In the genomic region with DNA sequence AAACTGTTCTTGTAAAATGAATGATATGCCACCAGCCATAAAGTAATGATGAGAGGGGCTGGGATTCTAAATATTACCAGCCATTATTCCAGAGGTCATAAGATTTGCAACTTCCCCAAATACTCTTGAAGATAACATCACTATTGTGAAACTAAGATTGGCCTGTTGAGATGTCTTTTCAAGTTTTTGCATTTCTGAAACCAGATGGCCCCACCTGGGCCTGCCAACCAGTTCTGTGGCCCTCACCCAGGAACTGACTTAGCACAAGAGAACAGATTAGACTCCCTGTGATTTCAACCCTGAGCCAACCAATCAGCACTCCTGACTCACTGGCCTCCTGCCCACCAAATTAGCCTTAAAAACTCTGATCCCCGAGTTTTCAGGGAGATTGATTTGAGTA, we compare ENCODE assay signal across 25 cellular contexts.
"Had no signal": no experiment of that assay in that cellular context is flagged by ENCODE, and none has a peak within 500 bp of the region (broad histone marks: within the 10 kb centered on the region; RNA-seq: fewer than 3 reads in every experiment).

No MANE protein-coding gene starts in this region.

- H3K4me2 ChIP-seq: hepatocyte had no signal

- H3K27ac ChIP-seq: brain microvascular endothelial cell, coronary artery, dorsolateral prefrontal cortex, gastrocnemius medialis, hepatocyte, ovary, right lobe of liver, testis, transverse colon, WERI-Rb-1 had no signal

- H3K36me3 Mint-ChIP-seq: activated CD4-positive, alpha-beta memory T cell treated with anti-CD3 and anti-CD28 coated beads for 36 hours; activated naive CD4-positive, alpha-beta T cell treated with anti-CD3 and anti-CD28 coated beads, Interleukin-2, amount 10 ng/mL, durations not matched to agents 7 days and 5 days; activated naive CD8-positive, alpha-beta T cell treated with anti-CD3 and anti-CD28 coated beads, Interleukin-2, amount 10 ng/mL, durations not matched to agents 7 days and 5 days had no signal

- H3K27me3 Mint-ChIP-seq: activated naive CD4-positive, alpha-beta T cell treated with anti-CD3 and anti-CD28 coated beads, Interleukin-2, amount 10 ng/mL, durations not matched to agents 7 days and 5 days had no signal

- H3K79me2 ChIP-seq: hepatocyte had no signal

- H2AFZ ChIP-seq: hepatocyte had no signal

- H3K9me3 Mint-ChIP-seq: activated CD4-positive, alpha-beta T cell treated with anti-CD3 and anti-CD28 coated beads, Interleukin-2, amount 10 ng/mL, durations not matched to agents 24 days and 14 days; activated naive CD4-positive, alpha-beta T cell treated with anti-CD3 and anti-CD28 coated beads, Interleukin-2, amount 10 ng/mL, durations not matched to agents 7 days and 5 days; activated naive CD8-positive, alpha-beta T cell treated with anti-CD3 and anti-CD28 coated beads, Interleukin-2, amount 10 ng/mL, durations not matched to agents 7 days and 5 days; activated T-helper 1 cell treated with anti-CD3 and anti-CD28 coated beads, Interleukin-12 subunit alpha, Interleukin-12 subunit beta, Interleukin-2, Interleukin-4 antibody, amounts not matched to agents 30 ng/mL and 10 ng/mL and 1 ng/mL, durations not matched to agents 14 hours and 24 hours and 36 hours had no signal

- H3K4me3 ChIP-seq: coronary artery, dorsolateral prefrontal cortex, gastrocnemius medialis, hepatocyte, ovary, right lobe of liver, testis, transverse colon had no signal

- H3K4me3 Mint-ChIP-seq: activated CD4-positive, alpha-beta memory T cell treated with anti-CD3 and anti-CD28 coated beads for 36 hours; activated CD4-positive, alpha-beta T cell treated with anti-CD3 and anti-CD28 coated beads, Interleukin-2, amount 10 ng/mL, durations not matched to agents 24 days and 14 days; activated naive CD4-positive, alpha-beta T cell treated with anti-CD3 and anti-CD28 coated beads, Interleukin-2, amount 10 ng/mL, durations not matched to agents 7 days and 5 days; activated naive CD8-positive, alpha-beta T cell treated with anti-CD3 and anti-CD28 coated beads, Interleukin-2, amount 10 ng/mL, durations not matched to agents 7 days and 5 days; activated T-helper 1 cell treated with anti-CD3 and anti-CD28 coated beads, Interleukin-12 subunit alpha, Interleukin-12 subunit beta, Interleukin-2, Interleukin-4 antibody, amounts not matched to agents 30 ng/mL and 10 ng/mL and 1 ng/mL, durations not matched to agents 14 hours and 24 hours and 36 hours had no signal

- DNase-seq: activated CD4-positive, alpha-beta memory T cell treated with anti-CD3 and anti-CD28 coated beads for 36 hours; activated CD4-positive, alpha-beta T cell treated with anti-CD3 and anti-CD28 coated beads, Interleukin-2, amount 10 ng/mL, durations not matched to agents 24 days and 14 days; activated CD4-positive, CD25-positive, alpha-beta regulatory T cell treated with anti-CD3 and anti-CD28 coated beads, Interleukin-2, amount 50 U/mL, for 72 hours; activated CD8-positive, alpha-beta memory T cell treated with anti-CD3 and anti-CD28 coated beads, Interleukin-2, amount 50 U/mL, for 4 hours; activated gamma-delta T cell; activated naive CD4-positive, alpha-beta T cell treated with anti-CD3 and anti-CD28 coated beads, Interleukin-2, amount 10 ng/mL, durations not matched to agents 7 days and 5 days; activated naive CD8-positive, alpha-beta T cell treated with anti-CD3 and anti-CD28 coated beads, Interleukin-2, amount 10 ng/mL, durations not matched to agents 7 days and 5 days; activated T-cell treated with anti-CD3 and anti-CD28 coated beads, Interleukin-2, amount 50 U/mL, for 1 hour; brain microvascular endothelial cell; dorsolateral prefrontal cortex; effector memory CD4-positive, alpha-beta T cell; gastrocnemius medialis; left cardiac atrium; left ventricle myocardium superior; ovary; right lobe of liver; stimulated activated CD4-positive, alpha-beta T cell treated with anti-CD3 and anti-CD28 coated beads, Interleukin-4, amount 100 ng/mL, for 1 hour; stimulated activated naive CD8-positive, alpha-beta T cell treated with anti-CD3 and anti-CD28 coated beads, Interleukin-15, Interleukin-2, amounts not matched to agents 100 U/mL and 50 U/mL, for 24 hours; testis; transverse colon; WERI-Rb-1 had no signal

- H3K9me3 ChIP-seq: gastrocnemius medialis, ovary, right lobe of liver, testis, transverse colon had no signal

- H3K4me1 Mint-ChIP-seq: activated CD4-positive, alpha-beta T cell treated with anti-CD3 and anti-CD28 coated beads, Interleukin-2, amount 10 ng/mL, durations not matched to agents 24 days and 14 days; activated naive CD4-positive, alpha-beta T cell treated with anti-CD3 and anti-CD28 coated beads, Interleukin-2, amount 10 ng/mL, durations not matched to agents 7 days and 5 days; activated naive CD8-positive, alpha-beta T cell treated with anti-CD3 and anti-CD28 coated beads, Interleukin-2, amount 10 ng/mL, durations not matched to agents 7 days and 5 days had no signal

- ATAC-seq: gastrocnemius medialis; left cardiac atrium; left ventricle myocardium superior; right lobe of liver; stimulated activated naive CD8-positive, alpha-beta T cell treated with anti-CD3 and anti-CD28 coated beads, Interleukin-15, Interleukin-2, amounts not matched to agents 100 U/mL and 50 U/mL, for 24 hours had no signal

- H3K36me3 ChIP-seq: brain microvascular endothelial cell, gastrocnemius medialis, ovary, right lobe of liver, transverse colon, WERI-Rb-1 had no signal

- H3K4me1 ChIP-seq: gastrocnemius medialis, testis, transverse colon had no signal

- H3K27ac Mint-ChIP-seq: activated CD4-positive, alpha-beta memory T cell treated with anti-CD3 and anti-CD28 coated beads for 36 hours; activated CD4-positive, alpha-beta T cell treated with anti-CD3 and anti-CD28 coated beads, Interleukin-2, amount 10 ng/mL, durations not matched to agents 24 days and 14 days; activated naive CD4-positive, alpha-beta T cell treated with anti-CD3 and anti-CD28 coated beads, Interleukin-2, amount 10 ng/mL, durations not matched to agents 7 days and 5 days; activated naive CD8-positive, alpha-beta T cell treated with anti-CD3 and anti-CD28 coated beads, Interleukin-2, amount 10 ng/mL, durations not matched to agents 7 days and 5 days; activated T-helper 1 cell treated with anti-CD3 and anti-CD28 coated beads, Interleukin-12 subunit alpha, Interleukin-12 subunit beta, Interleukin-2, Interleukin-4 antibody, amounts not matched to agents 30 ng/mL and 10 ng/mL and 1 ng/mL, durations not matched to agents 14 hours and 24 hours and 36 hours; progenitor cell of endocrine pancreas had no signal

- H3K27me3 ChIP-seq: gastrocnemius medialis, hepatocyte, ovary, right lobe of liver, testis, transverse colon had no signal
